Comparison of ENCODE assay signal across 24 cellular contexts in the genomic region with DNA sequence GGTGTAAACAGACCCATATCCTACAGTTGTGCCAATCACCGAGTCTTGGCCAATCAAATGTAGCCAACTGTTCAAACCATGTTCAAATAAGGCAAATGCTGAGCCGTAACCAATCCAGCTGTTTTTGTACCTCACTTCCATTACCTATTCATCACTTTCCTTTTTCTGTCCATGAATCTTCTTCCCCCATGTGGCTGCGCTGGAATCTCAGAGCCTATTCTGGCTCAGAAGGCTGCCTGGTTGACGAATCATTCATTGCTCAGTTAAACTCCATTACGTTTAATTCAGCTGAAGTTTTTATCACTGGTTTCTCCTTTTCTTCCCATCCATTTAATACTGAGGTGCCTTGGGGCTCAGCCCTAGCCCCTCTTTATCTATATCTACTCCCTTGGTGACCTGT.
DNase-seq lines count a peak whose midpoint lies in the region; ATAC-seq and TF ChIP-seq lines count a peak whose summit lies in the region.
"Had no signal": no experiment of that assay in that cellular context is flagged by ENCODE, and none has a peak within 500 bp of the region (broad histone marks: within the 10 kb centered on the region; RNA-seq: fewer than 3 reads in every experiment).

No MANE protein-coding gene starts in this region.

- H3K9ac ChIP-seq in adipocyte (ENCODE audit: low read length) (no peak overlapping the region), skeletal muscle satellite cell (ENCODE audit: low read depth, low read length) (no peak overlapping the region), neuronal stem cell (ENCODE audit: low read depth, low read length, poor library complexity) (no peak overlapping the region)
- H3K9ac ChIP-seq: KMS-11 had no signal

- H3K4me1 ChIP-seq in adipocyte (ENCODE audit: control insufficient read depth, insufficient read depth, low read length) (peaks cover 6% of the 10 kb centered on the region), skeletal muscle satellite cell (ENCODE audit: control insufficient read depth, insufficient read depth, low read length) (peaks cover 33% of the 10 kb centered on the region), neuronal stem cell (ENCODE audit: control insufficient read depth in 2 of 2, insufficient read depth in 1 of 2, low read depth in 1 of 2, low read length in 2 of 2) (peaks cover 0 to 3% of the 10 kb centered on the region in 2 donors)

- H3K36me3 ChIP-seq in adipocyte (ENCODE audit: control insufficient read depth, insufficient read depth, low read length, severe bottlenecking) (no peaks in the 10 kb centered on the region), skeletal muscle satellite cell (ENCODE audit: insufficient read depth, low read length) (no peaks in the 10 kb centered on the region), neuronal stem cell (replicated peaks in 1 of 2; ENCODE audit: control insufficient read depth in 2 of 2, insufficient read depth in 2 of 2, low read length in 2 of 2) (no peaks in the 10 kb centered on the region)

- H3K27ac ChIP-seq in neuronal stem cell (replicated peaks; ENCODE audit: low read length): no peak overlapping the region
- H3K27ac ChIP-seq: KMS-11, skin epidermis had no signal

- no peak overlapping the region for H2AFZ ChIP-seq in neuronal stem cell (ENCODE audit: low read length)

- H2BK12ac ChIP-seq in neuronal stem cell (ENCODE audit: low read length): no peak overlapping the region

- H3K79me1 ChIP-seq in neuronal stem cell (ENCODE audit: low read depth, low read length): no peaks in the 10 kb centered on the region

- H3K4me2 ChIP-seq in skeletal muscle satellite cell (ENCODE audit: low read length) (peak overlapping the region; percentile 20), neuronal stem cell (ENCODE audit: insufficient read depth, low read length, poor library complexity, severe bottlenecking) (no peak overlapping the region)
- H3K4me2 ChIP-seq: KMS-11 had no signal

- H3K14ac ChIP-seq in neuronal stem cell (ENCODE audit: low read length): no peak overlapping the region

- no peak overlapping the region for H4K91ac ChIP-seq in neuronal stem cell (ENCODE audit: low read depth, low read length, poor library complexity)

- H2BK120ac ChIP-seq in neuronal stem cell (ENCODE audit: low read depth, low read length): no peak overlapping the region

- H3K4me3 ChIP-seq in adipocyte (ENCODE audit: low read length): no peak overlapping the region
- no peak overlapping the region for H3K4me3 ChIP-seq in fibroblast of mammary gland (ENCODE audit: control insufficient read depth, low read depth, low read length)
- H3K4me3 ChIP-seq in skeletal muscle satellite cell (ENCODE audit: low read length): no peak overlapping the region
- H3K4me3 ChIP-seq in neuronal stem cell (ENCODE audit: low read length in 2 of 2): no peak overlapping the region
- H3K4me3 ChIP-seq: skin epidermis had no signal

- no CpG with 5 or more reads among the region's 5 CpGs for WGBS in neuronal stem cell (ENCODE audit: extremely low coverage in 2 of 2, insufficient read length in 2 of 2, insufficient replicate concordance in 1 of 2), 2 donors

- no peak overlapping the region for H3K4ac ChIP-seq in neuronal stem cell (ENCODE audit: low read length)

- H3K23ac ChIP-seq in neuronal stem cell (ENCODE audit: low read depth, low read length, poor library complexity): no peak overlapping the region

- H2AK5ac ChIP-seq in neuronal stem cell (ENCODE audit: low read depth, low read length): no peak overlapping the region

- no peak for TF ChIP-seq CTCF in fibroblast of mammary gland (conservative IDR thresholded peaks at IDR 0.05; ENCODE audit: control insufficient read depth, insufficient read depth, low read depth, low read length)

- ATAC-seq in GM21390 (IDR thresholded peaks at IDR 0.05; ENCODE audit: unreplicated experiment): no peak
- ATAC-seq: left cardiac atrium; natural killer cell; stimulated activated naive CD8-positive, alpha-beta T cell treated with anti-CD3 and anti-CD28 coated beads, Interleukin-15, amount 100 ng/mL, for 72 hours had no signal

- no peak overlapping the region for H3K18ac ChIP-seq in neuronal stem cell (ENCODE audit: low read length)

- H2BK15ac ChIP-seq in neuronal stem cell (ENCODE audit: low read length): no peak overlapping the region

- H3K9me3 ChIP-seq in adipocyte (ENCODE audit: control insufficient read depth, low read length) (peaks cover 8% of the 10 kb centered on the region), skeletal muscle satellite cell (replicated peaks; ENCODE audit: low read length) (no peaks in the 10 kb centered on the region), neuronal stem cell (replicated peaks in 1 of 2; ENCODE audit: control insufficient read depth in 2 of 2, insufficient read depth in 1 of 2, low read depth in 1 of 2, low read length in 2 of 2) (no peaks in the 10 kb centered on the region)

- DNase-seq in HCEC 1CT: peak; percentile 64
- peak; percentile 31 for DNase-seq in adipocyte (ENCODE audit: low read depth)
- DNase-seq in fibroblast of mammary gland (ENCODE audit: low read depth): peak; percentile 77
- DNase-seq in activated CD4-positive, alpha-beta T cell treated with anti-CD3 and anti-CD28 coated beads for 4 hours: no peak
- no peak for DNase-seq in stimulated activated naive CD4-positive, alpha-beta T cell (lab: John Stamatoyannopoulos, UW)
- no peak for DNase-seq in neuronal stem cell (ENCODE audit: low spot score)
- DNase-seq: activated CD4-positive, alpha-beta T cell treated with anti-CD3 and anti-CD28 coated beads for 36 hours; activated naive CD8-positive, alpha-beta T cell treated with anti-CD3 and anti-CD28 coated beads, Interleukin-2, amount 10 ng/mL, durations not matched to agents 7 days and 5 days; central memory CD4-positive, alpha-beta T cell; effector CD4-positive, alpha-beta T cell; foreskin melanocyte; GDM1; left cardiac atrium; mesendoderm; natural killer cell; NCI-H1092; NCI-H510A treated with DMSO at 0.1 percent for 48 hours; stimulated activated CD4-positive, alpha-beta T cell treated with anti-CD3 and anti-CD28 coated beads, Interleukin-2, amount 100 ng/mL, for 48 hours; stimulated activated naive CD8-positive, alpha-beta T cell treated with anti-CD3 and anti-CD28 coated beads, Interleukin-15, amount 100 ng/mL, for 72 hours; trophoblast cell had no signal

- H3K27me3 ChIP-seq in adipocyte (replicated peaks; ENCODE audit: control insufficient read depth, insufficient read depth, low read length): no peaks in the 10 kb centered on the region
- no peaks in the 10 kb centered on the region for H3K27me3 ChIP-seq in skeletal muscle satellite cell (ENCODE audit: control insufficient read depth, insufficient read depth, low read length)
- no peaks in the 10 kb centered on the region for H3K27me3 ChIP-seq in neuronal stem cell (ENCODE audit: control insufficient read depth in 3 of 3, insufficient read depth in 3 of 3, low read depth in 1 of 3, low read length in 3 of 3)

- H2BK5ac ChIP-seq in neuronal stem cell (ENCODE audit: low read length): no peak overlapping the region

- H4K8ac ChIP-seq in neuronal stem cell (ENCODE audit: low read depth, low read length): no peak overlapping the region

Comparison
In these comparisons a context has a peak if more than half of its experiments do, and no peak if none do; other contexts are left out.
1. DNase-seq: peak in HCEC 1CT (single experiment), adipocyte (single experiment) and fibroblast of mammary gland (single experiment); none in activated CD4-positive, alpha-beta T cell treated with anti-CD3 and anti-CD28 coated beads for 4 hours (0 of 2), stimulated activated naive CD4-positive, alpha-beta T cell (0 of 6) and neuronal stem cell (single experiment).